ENCODE assay signal across 8 cellular contexts in the genomic region with DNA sequence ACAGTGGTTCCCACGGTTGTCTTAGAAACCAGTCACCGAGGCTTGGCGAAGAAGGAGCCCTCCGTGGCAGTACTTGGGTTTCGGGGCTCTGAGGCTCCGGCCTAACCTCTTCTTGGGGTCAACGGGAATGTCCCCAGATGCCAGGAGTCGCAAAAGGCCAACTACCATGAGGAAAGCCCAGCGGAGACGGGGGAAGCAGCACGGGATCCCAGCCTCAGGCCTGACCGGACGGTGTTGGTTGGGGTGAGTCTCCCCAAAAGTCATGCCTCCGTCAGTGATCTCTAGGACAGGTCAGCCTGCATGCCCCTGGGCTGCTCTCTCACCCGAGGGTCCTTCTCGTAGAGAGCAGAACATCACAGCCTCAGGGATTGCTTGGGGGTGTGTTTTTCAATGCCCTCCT.
A peak's percentile ranks its signal among the peaks of the same experiment; 100 is the strongest.
DNase-seq lines count a peak whose midpoint lies in the region; ATAC-seq and TF ChIP-seq lines count a peak whose summit lies in the region.
"Not testable (repeated sequence)": the region's sequence is repeated elsewhere in the genome, so short reads cannot be mapped to it uniquely, and the experiment has no call there.

No MANE protein-coding gene starts in this region.

- not testable (repeated sequence) for H4K8ac ChIP-seq in mesenchymal stem cell (ENCODE audit: low read length)

- H3K9me3 ChIP-seq in right cardiac atrium (ENCODE audit: control insufficient read depth, low read length); mesenchymal stem cell (ENCODE audit: control insufficient read depth, low read length); testis: not testable (repeated sequence)

- peak overlapping the region; percentile 14 for H3K4me3 ChIP-seq in epithelial cell of proximal tubule (ENCODE audit: low read depth, low read length)
- not testable (repeated sequence) for H3K4me3 ChIP-seq in right cardiac atrium (ENCODE audit: low read length); mesenchymal stem cell (ENCODE audit: insufficient read depth in 1 of 2, low read depth in 1 of 2, low read length in 2 of 2); testis

- CTCF ChIA-PET in activated CD4-positive, alpha-beta memory T cell treated with anti-CD3 and anti-CD28 coated beads for 36 hours (lab: Charles Lee), result not testable (repeated sequence)

- H3K4me3 Mint-ChIP-seq in activated CD4-positive, alpha-beta memory T cell treated with anti-CD3 and anti-CD28 coated beads for 36 hours, result not testable (repeated sequence)

- not testable (repeated sequence) for H4K91ac ChIP-seq in mesenchymal stem cell (ENCODE audit: low read length)

- H3K27ac ChIP-seq in right cardiac atrium (ENCODE audit: low read length); mesenchymal stem cell (ENCODE audit: low read length, poor library complexity, severe bottlenecking); testis: not testable (repeated sequence)

- H2BK120ac ChIP-seq in mesenchymal stem cell (ENCODE audit: low read depth, low read length), result not testable (repeated sequence)

- POLR2A ChIA-PET in activated CD4-positive, alpha-beta memory T cell treated with anti-CD3 and anti-CD28 coated beads for 36 hours (lab: Charles Lee), result not testable (repeated sequence)

- H2AFZ ChIP-seq in mesenchymal stem cell (ENCODE audit: low read depth, low read length), result not testable (repeated sequence)

- H3K36me3 Mint-ChIP-seq in activated CD4-positive, alpha-beta memory T cell treated with anti-CD3 and anti-CD28 coated beads for 36 hours, result not testable (repeated sequence)

- not testable (repeated sequence) for H3K4me2 ChIP-seq in mesenchymal stem cell (ENCODE audit: low read length, poor library complexity, severe bottlenecking)

- not testable (repeated sequence) for H3K27ac Mint-ChIP-seq in activated CD4-positive, alpha-beta memory T cell treated with anti-CD3 and anti-CD28 coated beads for 36 hours

- intact Hi-C loops in activated CD4-positive, alpha-beta memory T cell treated with anti-CD3 and anti-CD28 coated beads for 36 hours (cut with micrococcal nuclease); right cardiac atrium (cut with DNase I); posterior vena cava (cut with DNase I); testis (cut with DNase I; ENCODE audit: low total_unique reads): not testable (repeated sequence)

- not testable (repeated sequence) for H3K9ac ChIP-seq in mesenchymal stem cell (ENCODE audit: low read length)

- ATAC-seq in right cardiac atrium, result not testable (repeated sequence)

- H3K27me3 Mint-ChIP-seq in activated CD4-positive, alpha-beta memory T cell treated with anti-CD3 and anti-CD28 coated beads for 36 hours, result not testable (repeated sequence)

- H3K9me3 Mint-ChIP-seq in activated CD4-positive, alpha-beta memory T cell treated with anti-CD3 and anti-CD28 coated beads for 36 hours, result not testable (repeated sequence)

- not testable (repeated sequence) for H2BK15ac ChIP-seq in mesenchymal stem cell (ENCODE audit: low read depth, poor library complexity, severe bottlenecking)

- H2BK12ac ChIP-seq in mesenchymal stem cell (ENCODE audit: low read length in 2 of 2), result not testable (repeated sequence)

- H3K4ac ChIP-seq in mesenchymal stem cell (ENCODE audit: low read depth in 1 of 2, low read length in 2 of 2), result not testable (repeated sequence)

- not testable (repeated sequence) for TF ChIP-seq CTCF in epithelial cell of proximal tubule (conservative IDR thresholded peaks at IDR 0.05; ENCODE audit: low read depth, low read length); testis (IDR thresholded peaks at IDR 0.05)

- not testable (repeated sequence) for TF ChIP-seq POLR2A in testis (IDR thresholded peaks at IDR 0.05)

- not testable (repeated sequence) for H2BK5ac ChIP-seq in mesenchymal stem cell (ENCODE audit: low read depth, low read length, poor library complexity, severe bottlenecking)

- H3K23ac ChIP-seq in mesenchymal stem cell (ENCODE audit: low read length in 2 of 2), result not testable (repeated sequence)

- H3K79me1 ChIP-seq in mesenchymal stem cell (replicated peaks; ENCODE audit: low read length, poor library complexity, severe bottlenecking), result not testable (repeated sequence)

- 76% methylated on average over 15 of the region's 16 CpGs for WGBS in right cardiac atrium
- WGBS in mesenchymal stem cell, result 93% methylated on average over 7 of the region's 16 CpGs
- WGBS in testis, 2 donors, result 50% methylated on average over 12 of the region's 16 CpGs; no CpG with 5 or more reads in 1 of the 2 donors

- H3K18ac ChIP-seq in mesenchymal stem cell (ENCODE audit: low read depth in 1 of 2, low read length in 2 of 2), result not testable (repeated sequence)

- H3K36me3 ChIP-seq in mesenchymal stem cell (ENCODE audit: control insufficient read depth in 1 of 2, insufficient read depth in 2 of 2, low read depth in 1 of 2, low read length in 2 of 2); testis (ENCODE audit: low read depth, missing control alignments): not testable (repeated sequence)

- not testable (repeated sequence) for H2AK5ac ChIP-seq in mesenchymal stem cell (ENCODE audit: low read length, severe bottlenecking)

- not testable (repeated sequence) for H3K27me3 ChIP-seq in right cardiac atrium (ENCODE audit: control insufficient read depth, insufficient read depth); mesenchymal stem cell (ENCODE audit: control insufficient read depth in 1 of 2, insufficient read depth in 1 of 2, low read length in 2 of 2); testis

- DNase-seq in Ammon's horn (ENCODE audit: low spot score) (peak; percentile 0), right cardiac atrium (peak in 2 of 3 donors; percentile 24 to 30), mesenchymal stem cell (peak; percentile 0), posterior vena cava (ENCODE audit: low spot score) (peak; percentile 66), testis (peak; percentile 10)
- peak; percentile 7 for DNase-seq in activated CD4-positive, alpha-beta memory T cell treated with anti-CD3 and anti-CD28 coated beads for 36 hours
- DNase-seq in activated naive CD4-positive, alpha-beta T cell treated with anti-CD3 and anti-CD28 coated beads, Interleukin-2, amount 50 U/mL, for 16 hours, result peak; percentile 0
- DNase-seq in epithelial cell of proximal tubule (ENCODE audit: low read depth), result not testable (repeated sequence)

- H3K4me1 Mint-ChIP-seq in activated CD4-positive, alpha-beta memory T cell treated with anti-CD3 and anti-CD28 coated beads for 36 hours (ENCODE audit: low read depth), result not testable (repeated sequence)

- H3K14ac ChIP-seq in mesenchymal stem cell (ENCODE audit: low read length in 2 of 2), result not testable (repeated sequence)

- not testable (repeated sequence) for H3K4me1 ChIP-seq in right cardiac atrium (ENCODE audit: control insufficient read depth, insufficient read depth, low read length); mesenchymal stem cell (ENCODE audit: control insufficient read depth, insufficient read depth, low read depth, low read length); testis
